1 cellular context compared by ENCODE assay signal in genomic region chr10:15166325-15166724, GRCh38.
TF ChIP-seq lines count a peak whose summit lies in the region.

No MANE protein-coding gene starts in this region.

TF ChIP-seq in HCT116, 20 proteins besides CTCF, POLR2A, EP300 and RAD21:
- TF ChIP-seq POLR2AphosphoS5 (IDR thresholded peaks at IDR 0.05; ENCODE audit: low read depth, low read length) (no peak), ELF1 (IDR thresholded peaks at IDR 0.05; ENCODE audit: borderline replicate concordance, low read depth) (no peak), REST (IDR thresholded peaks at IDR 0.05; ENCODE audit: low read depth) (no peak), JUND (IDR thresholded peaks at IDR 0.05) (no peak), CBX3 (IDR thresholded peaks at IDR 0.05; ENCODE audit: low read depth) (no peak), ATF3 (IDR thresholded peaks at IDR 0.05) (no peak), SRF (IDR thresholded peaks at IDR 0.05; ENCODE audit: low read depth) (no peak), MAX (IDR thresholded peaks at IDR 0.05) (no peak), FOSL1 (IDR thresholded peaks at IDR 0.05; ENCODE audit: low read depth) (no peak)
TF ChIP-seq in HCT116: peak in this region for 0.
